Comparison of ENCODE assay signal across 13 cellular contexts in genomic region chr3:197022405-197023231, GRCh38. TPM values are rescaled to one million over a fixed set of nuclear protein-coding genes. Genes with fewer than 3 reads are reported as not detected.
DNase-seq lines count a peak whose midpoint lies in the region; ATAC-seq and TF ChIP-seq lines count a peak whose summit lies in the region.
"Had no signal": no experiment of that assay in that cellular context is flagged by ENCODE, and none has a peak within 500 bp of the region (broad histone marks: within the 10 kb centered on the region; RNA-seq: fewer than 3 reads in every experiment).

No MANE protein-coding gene starts in this region.

- H3K9me3 Mint-ChIP-seq in endodermal cell (no peaks in the 10 kb centered on the region), type B pancreatic cell (no peaks in the 10 kb centered on the region)

- peaks cover 5% of the 10 kb centered on the region for H3K36me3 Mint-ChIP-seq in endodermal cell (ENCODE audit: low read depth)
- no peaks in the 10 kb centered on the region for H3K36me3 Mint-ChIP-seq in type B pancreatic cell

- DNase-seq in right atrium auricular region (ENCODE audit: low spot score) (peak; percentile 51), left ventricle myocardium superior (no peak), endodermal cell (peak; percentile 58), type B pancreatic cell (ENCODE audit: extremely low spot score, unreplicated experiment) (no peak), thyroid gland (no peak), SKM-1 treated with dmso at 0.1 percent for 144 hours (lab: John Stamatoyannopoulos, UW; ENCODE audit: unreplicated experiment) (no peak)
- DNase-seq: activated T-cell treated with anti-CD3 and anti-CD28 coated beads, Interleukin-2, amount 50 U/mL, for 1 hour; NCI-H748 treated with DMSO at 0.1 percent for 48 hours; T-helper 9 cell had no signal

- no peak overlapping the region for H3K4me3 ChIP-seq in right atrium auricular region
- no peak overlapping the region for H3K4me3 ChIP-seq in endodermal cell (ENCODE audit: low read length)
- no peak overlapping the region for H3K4me3 ChIP-seq in thyroid gland (replicated peaks in 1 of 3)
- H3K4me3 ChIP-seq: tibial nerve had no signal

- H3K4me1 ChIP-seq in right atrium auricular region (peaks cover 0 to 8% of the 10 kb centered on the region in 2 donors), endodermal cell (ENCODE audit: control insufficient read depth, insufficient read depth, low read length) (no peaks in the 10 kb centered on the region), thyroid gland (peaks cover 14 to 17% of the 10 kb centered on the region in 2 donors)

- H3K27ac ChIP-seq in right atrium auricular region (no peak overlapping the region), endodermal cell (ENCODE audit: low read depth, low read length) (no peak overlapping the region), thyroid gland (no peak overlapping the region)
- H3K27ac ChIP-seq: C4-2B, tibial nerve had no signal

- H3K27me3 Mint-ChIP-seq in endodermal cell (ENCODE audit: insufficient read depth) (peaks cover 13% of the 10 kb centered on the region), type B pancreatic cell (peaks cover 37% of the 10 kb centered on the region)

- no peak for TF ChIP-seq POLR2A in thyroid gland (IDR thresholded peaks at IDR 0.05)

- ATAC-seq in left ventricle myocardium superior (no peak), HG03354 (IDR thresholded peaks at IDR 0.05; ENCODE audit: poor library complexity, severe bottlenecking, unreplicated experiment) (peak; percentile 28), HG03025 (IDR thresholded peaks at IDR 0.05; ENCODE audit: low FRiP score, unreplicated experiment) (no peak)

- H3K27ac Mint-ChIP-seq in endodermal cell (no peak overlapping the region), type B pancreatic cell (no peak overlapping the region)

- WGBS in endodermal cell (ENCODE audit: insufficient coverage in 1 of 2, insufficient read length in 1 of 2), 2 experiments: 61 to 63% methylated on average over 12 to 22 of the region's 22 CpGs
- WGBS in thyroid gland, 2 donors: 38 to 53% methylated on average over 17 to 22 of the region's 22 CpGs

- TF ChIP-seq CTCF in right atrium auricular region (IDR thresholded peaks at IDR 0.05): no peak
- TF ChIP-seq CTCF in endodermal cell (conservative IDR thresholded peaks at IDR 0.05): no peak
- no peak for TF ChIP-seq CTCF in type B pancreatic cell (conservative IDR thresholded peaks at IDR 0.05)
- no peak for TF ChIP-seq CTCF in thyroid gland (IDR thresholded peaks at IDR 0.05)

- H3K4me3 Mint-ChIP-seq in endodermal cell: no peak overlapping the region
- H3K4me3 Mint-ChIP-seq in type B pancreatic cell: peak overlapping the region; percentile 41

- H3K4me1 Mint-ChIP-seq in endodermal cell: peaks cover 17% of the 10 kb centered on the region
- peaks cover 27% of the 10 kb centered on the region for H3K4me1 Mint-ChIP-seq in type B pancreatic cell (ENCODE audit: unreplicated experiment)

- H3K27me3 ChIP-seq in right atrium auricular region (no peaks in the 10 kb centered on the region), endodermal cell (ENCODE audit: control insufficient read depth, insufficient read depth, low read length, poor library complexity, severe bottlenecking) (no peaks in the 10 kb centered on the region), thyroid gland (no peaks in the 10 kb centered on the region)

- H3K9ac ChIP-seq in endodermal cell (ENCODE audit: extremely low read depth, low read length, poor library complexity, severe bottlenecking): no peak overlapping the region

- no peaks in the 10 kb centered on the region for H3K9me3 ChIP-seq in right atrium auricular region
- H3K9me3 ChIP-seq in endodermal cell (ENCODE audit: control insufficient read depth, low read length): no peaks in the 10 kb centered on the region
- no peaks in the 10 kb centered on the region for H3K9me3 ChIP-seq in thyroid gland
- H3K9me3 ChIP-seq: tibial nerve had no signal

- intact Hi-C loops in left ventricle myocardium superior (cut with micrococcal nuclease) (no loop called here), thyroid gland (cut with DNase I) (no loop called here)

- H3K36me3 ChIP-seq in right atrium auricular region: no peaks in the 10 kb centered on the region
- H3K36me3 ChIP-seq in endodermal cell (ENCODE audit: control insufficient read depth, insufficient read depth, low read length): no peaks in the 10 kb centered on the region
- H3K36me3 ChIP-seq in thyroid gland: no peaks in the 10 kb centered on the region
- H3K36me3 ChIP-seq: tibial nerve had no signal

RNA-seq across cellular contexts. Expression of gene MELTF, which starts 7.0 kb away (rescaled TPM):
- 1 to 10 TPM; 3.1 to 6.7 TPM for total RNA-seq in right atrium auricular region
- total RNA-seq in left ventricle myocardium superior: 3.6 TPM
- 10 to 100 TPM; 11.3 to 15.1 TPM for total RNA-seq in endodermal cell
- 4.8 TPM for polyA plus RNA-seq in endodermal cell (2013, experiment 1 of 2)
- polyA plus RNA-seq in endodermal cell (2013, experiment 2 of 2): 5.1 TPM
- total RNA-seq in type B pancreatic cell (ENCODE audit: low replicate concordance): 3.0 and 7.6 TPM in 2 replicates
- 10 to 100 TPM in 1 of 4 donors, 1 to 10 TPM in 3; 2.7 to 13.8 (median 4.3) TPM for total RNA-seq in thyroid gland

RNA-seq across cellular contexts. Expression of gene PIGZ, which starts 54.0 kb away (rescaled TPM):
- total RNA-seq in right atrium auricular region (1 to 10 TPM; 5.4 to 7.0 TPM), left ventricle myocardium superior (2.8 TPM), endodermal cell (under 1 TPM; 0.22 to 0.31 TPM), type B pancreatic cell (ENCODE audit: low replicate concordance) (1.6 and 2.0 TPM in 2 replicates), thyroid gland (1 to 10 TPM in 3 of 4 donors, under 1 TPM in 1; 0.46 to 9.5 (median 6.3) TPM)
- polyA plus RNA-seq in endodermal cell (2013, experiment 1 of 2): 0.46 TPM
- polyA plus RNA-seq in endodermal cell (2013, experiment 2 of 2): not detected

Comparison
In these comparisons a context has a peak if more than half of its experiments do, and no peak if none do; other contexts are left out.
1. DNase-seq: peak in right atrium auricular region (single experiment) and endodermal cell (single experiment); none in left ventricle myocardium superior (single experiment), type B pancreatic cell (single experiment), thyroid gland (0 of 2) and SKM-1 treated with dmso at 0.1 percent for 144 hours (single experiment).